1 cellular context compared by ENCODE assay signal in genomic region chr9:137055385-137056364, GRCh38.
A peak's percentile ranks its signal among the peaks of the same experiment; 100 is the strongest.
TF ChIP-seq lines count a peak whose summit lies in the region.

No MANE protein-coding gene starts in this region.

TF ChIP-seq in H1, 55 proteins besides CTCF, POLR2A, EP300 and RAD21:
- TF ChIP-seq EGR1 (IDR thresholded peaks at IDR 0.05; ENCODE audit: borderline replicate concordance, low read depth, low read length) (peak; percentile 34; the same call in 1 of the 2 replicates), KDM4A (IDR thresholded peaks at IDR 0.05; ENCODE audit: low read depth, low read length, severe bottlenecking) (no peak)
TF ChIP-seq in H1: peak in this region for 1.
